14 cellular contexts compared by ENCODE assay signal in the genomic region with DNA sequence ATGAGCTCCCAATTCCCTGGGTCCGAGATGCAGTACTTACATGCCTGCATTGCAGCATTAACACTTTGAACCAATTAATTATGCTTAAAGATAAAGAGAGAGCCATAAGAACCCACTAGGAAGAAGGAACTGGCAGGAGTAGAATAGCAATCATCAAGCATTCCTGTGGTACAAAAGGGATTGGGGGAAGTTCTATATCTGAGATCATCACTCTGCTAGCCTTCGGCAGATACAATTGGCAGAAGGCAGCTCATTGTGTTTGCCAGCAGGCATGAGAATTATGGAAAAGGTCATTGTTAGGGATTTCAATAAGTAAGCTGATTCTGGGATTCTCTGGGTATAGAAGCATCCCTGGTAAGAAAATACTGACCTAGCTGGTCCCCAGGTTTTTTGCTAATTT.
DNase-seq lines count a peak whose midpoint lies in the region; TF ChIP-seq lines count a peak whose summit lies in the region.
"Had no signal": no experiment of that assay in that cellular context is flagged by ENCODE, and none has a peak within 500 bp of the region (broad histone marks: within the 10 kb centered on the region; RNA-seq: fewer than 3 reads in every experiment).

No MANE protein-coding gene starts in this region.

- H3K4me3 ChIP-seq in adipocyte (ENCODE audit: low read length), result no peak overlapping the region
- no peak overlapping the region for H3K4me3 ChIP-seq in foreskin fibroblast (ENCODE audit: low read depth in 1 of 2, low read length in 2 of 2)
- H3K4me3 ChIP-seq: ovary, spleen had no signal

- H3K9ac ChIP-seq in adipocyte (ENCODE audit: low read length), result no peak overlapping the region

- no peak for TF ChIP-seq CTCF in foreskin fibroblast (IDR thresholded peaks at IDR 0.05; ENCODE audit: low read depth, low read length)

- H3K9me3 ChIP-seq in adipocyte (ENCODE audit: control insufficient read depth, low read length), result peaks cover 5% of the 10 kb centered on the region
- H3K9me3 ChIP-seq: ovary had no signal

- no peaks in the 10 kb centered on the region for H3K36me3 ChIP-seq in adipocyte (ENCODE audit: control insufficient read depth, insufficient read depth, low read length, severe bottlenecking)
- H3K36me3 ChIP-seq: ovary, spleen had no signal

- DNase-seq in NCI-H82 (lab: John Stamatoyannopoulos, UW), result peak; percentile 37
- no peak for DNase-seq in NCI-H82 treated with DMSO at 0.1 percent for 48 hours (lab: John Stamatoyannopoulos, UW; ENCODE audit: unreplicated experiment)
- DNase-seq in adipocyte (ENCODE audit: low read depth), result peak; percentile 28
- DNase-seq in foreskin fibroblast, result peak; percentile 67 to 81
- peak; percentile 63 for DNase-seq in stromal cell of bone marrow (ENCODE audit: low read depth)
- no peak for DNase-seq in amygdala (lab: John Stamatoyannopoulos, UW)
- DNase-seq in OCI-M2 (lab: John Stamatoyannopoulos, UW; ENCODE audit: unreplicated experiment), result no peak
- no peak for DNase-seq in NCI-H2196 treated with DMSO at 0.1 percent for 48 hours (lab: John Stamatoyannopoulos, UW; ENCODE audit: unreplicated experiment)
- DNase-seq: activated B cell treated with CpG ODN at 0.5 μM for 24 hours; activated CD8-positive, alpha-beta memory T cell treated with anti-CD3 and anti-CD28 coated beads, Interleukin-2, amount 10 ng/mL, durations not matched to agents 7 days and 5 days; Calu3; MV-4-11; ovary; spleen had no signal

- no peaks in the 10 kb centered on the region for H3K27me3 ChIP-seq in adipocyte (replicated peaks; ENCODE audit: control insufficient read depth, insufficient read depth, low read length)
- H3K27me3 ChIP-seq: ovary, spleen had no signal

- peaks cover 25% of the 10 kb centered on the region for H3K4me1 ChIP-seq in adipocyte (ENCODE audit: control insufficient read depth, insufficient read depth, low read length)
- H3K4me1 ChIP-seq: spleen had no signal

Comparison
In these comparisons a context has a peak if more than half of its experiments do, and no peak if none do; other contexts are left out.
1. DNase-seq: peak in NCI-H82 (single experiment), adipocyte (single experiment), foreskin fibroblast (2 of 2) and stromal cell of bone marrow (single experiment); none in NCI-H82 treated with DMSO at 0.1 percent for 48 hours (single experiment), amygdala (0 of 56), OCI-M2 (single experiment) and NCI-H2196 treated with DMSO at 0.1 percent for 48 hours (single experiment).